Comparison of ENCODE assay signal across 8 cellular contexts in the genomic region with DNA sequence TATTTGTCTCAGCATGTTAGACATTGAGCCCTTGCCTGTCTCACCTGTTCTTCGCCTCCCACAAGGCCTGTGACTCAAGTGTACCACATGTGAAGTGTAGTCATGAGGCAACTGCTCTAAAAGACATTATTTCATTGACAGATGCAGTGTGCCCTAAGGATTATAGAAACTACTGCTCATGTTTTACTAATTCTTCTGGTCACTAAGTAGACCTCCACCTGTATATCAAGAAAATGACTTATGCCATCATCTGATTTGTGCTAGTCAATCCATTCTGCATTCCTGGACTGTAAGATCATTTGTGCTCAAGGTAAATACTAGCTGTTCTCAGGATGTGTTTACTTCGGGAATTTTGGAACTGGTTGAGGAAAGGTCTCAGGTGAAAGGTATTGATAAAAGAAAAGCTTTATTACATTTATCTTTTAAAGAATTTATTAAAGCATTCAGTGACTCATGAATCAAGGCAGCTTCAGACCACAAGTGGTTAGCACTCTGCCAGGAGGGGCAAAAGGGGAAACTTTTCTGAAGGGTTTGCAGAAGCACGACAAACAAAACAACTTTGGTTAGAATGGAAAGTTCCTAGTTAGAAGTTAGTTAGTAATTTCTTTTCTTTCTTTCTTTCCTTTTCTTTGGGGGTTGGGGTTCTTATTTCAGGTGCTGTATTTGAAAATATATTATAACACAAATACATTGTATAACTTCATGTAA.
A peak's percentile ranks its signal among the peaks of the same experiment; 100 is the strongest.
DNase-seq lines count a peak whose midpoint lies in the region; ATAC-seq and TF ChIP-seq lines count a peak whose summit lies in the region.

No MANE protein-coding gene starts in this region.

- H3K9ac ChIP-seq in OCI-LY1 (ENCODE audit: low read length), result no peak overlapping the region

- CTCF ChIA-PET in GM10248 (lab: Yijun Ruan, JAX), result interaction anchor here (0.9 to 2.5 kb wide), 3 partner anchors 11 to 275 kb away, joined by 3 to 6 read pairs (median 3); no protein-coding TSS in a partner anchor

- H3K9me2 ChIP-seq in OCI-LY1 (ENCODE audit: low read depth, low read length), result no peaks in the 10 kb centered on the region

- DNase-seq in A172 (ENCODE audit: low spot score), result peak; percentile 49
- peak; percentile 24 to 36 (median 27) for DNase-seq in effector memory CD8-positive, alpha-beta T cell
- peak; percentile 21 for DNase-seq in stimulated activated CD8-positive, alpha-beta memory T cell treated with anti-CD3 and anti-CD28 coated beads, Interleukin-7, amount 100 ng/mL, for 24 hours (ENCODE audit: low read depth)
- DNase-seq in GOT3 (lab: John Stamatoyannopoulos, UW), result no peak
- no peak for DNase-seq in GM10248 (ENCODE audit: extremely low spot score)
- DNase-seq in ureter (ENCODE audit: low spot score), result no peak

- H3K27me3 ChIP-seq in OCI-LY1 (ENCODE audit: insufficient read depth, low read length), result no peaks in the 10 kb centered on the region

- H3K36me3 ChIP-seq in OCI-LY1 (ENCODE audit: insufficient read depth, low read length), result no peaks in the 10 kb centered on the region

- no peaks in the 10 kb centered on the region for H4K20me1 ChIP-seq in OCI-LY1 (ENCODE audit: insufficient read depth, low read length)

- peak overlapping the region; percentile 56 for H3K4me2 ChIP-seq in OCI-LY1 (ENCODE audit: low read length)

- ATAC-seq in GM21447 (IDR thresholded peaks at IDR 0.05; ENCODE audit: unreplicated experiment), result peak; percentile 78
- ATAC-seq in effector memory CD8-positive, alpha-beta T cell (replicated peaks), result peak; percentile 65

- TF ChIP-seq CTCF in OCI-LY1 (IDR thresholded peaks at IDR 0.05; ENCODE audit: low read length) (no peak), GM10248 (IDR thresholded peaks at IDR 0.05; ENCODE audit: control extremely low read depth, extremely low read depth, low read depth, missing control alignments) (no peak)

- H3K27ac Mint-ChIP-seq in effector memory CD8-positive, alpha-beta T cell, result peak overlapping the region; percentile 69 to 96

- H3K27me3 Mint-ChIP-seq in effector memory CD8-positive, alpha-beta T cell, result no peaks in the 10 kb centered on the region

- no peak overlapping the region for H3K4me3 ChIP-seq in OCI-LY1 (ENCODE audit: low read depth, low read length, poor library complexity, severe bottlenecking)

- H3K4me1 ChIP-seq in OCI-LY1 (ENCODE audit: insufficient read depth, low read length, severe bottlenecking), result peaks cover 20% of the 10 kb centered on the region

- H3K4me3 Mint-ChIP-seq in effector memory CD8-positive, alpha-beta T cell, result peak overlapping the region; percentile 45 to 85

- no peaks in the 10 kb centered on the region for H3K79me2 ChIP-seq in OCI-LY1 (ENCODE audit: insufficient read depth, low read length)

- peak overlapping the region; percentile 67 for H2AFZ ChIP-seq in OCI-LY1 (ENCODE audit: low read length)

- no peaks in the 10 kb centered on the region for H3F3A ChIP-seq in OCI-LY1 (ENCODE audit: insufficient read depth, low read length)

- no peaks in the 10 kb centered on the region for H3K9me3 Mint-ChIP-seq in effector memory CD8-positive, alpha-beta T cell

- no peaks in the 10 kb centered on the region for H3K36me3 Mint-ChIP-seq in effector memory CD8-positive, alpha-beta T cell (ENCODE audit: insufficient read depth)

- H3K27ac ChIP-seq in OCI-LY1 (ENCODE audit: low read depth, low read length, poor library complexity, severe bottlenecking), result peak overlapping the region; percentile 53

- H3K9me3 ChIP-seq in OCI-LY1 (ENCODE audit: low read length), result no peaks in the 10 kb centered on the region

- H3K4me1 Mint-ChIP-seq in effector memory CD8-positive, alpha-beta T cell (ENCODE audit: low read depth in 2 of 2), result peaks cover 35 to 53% of the 10 kb centered on the region in 2 donors

- POLR2A ChIA-PET in GM10248 (lab: Yijun Ruan, JAX), result no interaction called here

Comparison
In these comparisons a context has a peak if more than half of its experiments do, and no peak if none do; other contexts are left out.
1. DNase-seq: peak in A172 (single experiment), effector memory CD8-positive, alpha-beta T cell (3 of 3) and stimulated activated CD8-positive, alpha-beta memory T cell treated with anti-CD3 and anti-CD28 coated beads, Interleukin-7, amount 100 ng/mL, for 24 hours (single experiment); none in GOT3 (single experiment), GM10248 (single experiment) and ureter (single experiment).